ENCODE assay signal across 9 cellular contexts in the genomic region with DNA sequence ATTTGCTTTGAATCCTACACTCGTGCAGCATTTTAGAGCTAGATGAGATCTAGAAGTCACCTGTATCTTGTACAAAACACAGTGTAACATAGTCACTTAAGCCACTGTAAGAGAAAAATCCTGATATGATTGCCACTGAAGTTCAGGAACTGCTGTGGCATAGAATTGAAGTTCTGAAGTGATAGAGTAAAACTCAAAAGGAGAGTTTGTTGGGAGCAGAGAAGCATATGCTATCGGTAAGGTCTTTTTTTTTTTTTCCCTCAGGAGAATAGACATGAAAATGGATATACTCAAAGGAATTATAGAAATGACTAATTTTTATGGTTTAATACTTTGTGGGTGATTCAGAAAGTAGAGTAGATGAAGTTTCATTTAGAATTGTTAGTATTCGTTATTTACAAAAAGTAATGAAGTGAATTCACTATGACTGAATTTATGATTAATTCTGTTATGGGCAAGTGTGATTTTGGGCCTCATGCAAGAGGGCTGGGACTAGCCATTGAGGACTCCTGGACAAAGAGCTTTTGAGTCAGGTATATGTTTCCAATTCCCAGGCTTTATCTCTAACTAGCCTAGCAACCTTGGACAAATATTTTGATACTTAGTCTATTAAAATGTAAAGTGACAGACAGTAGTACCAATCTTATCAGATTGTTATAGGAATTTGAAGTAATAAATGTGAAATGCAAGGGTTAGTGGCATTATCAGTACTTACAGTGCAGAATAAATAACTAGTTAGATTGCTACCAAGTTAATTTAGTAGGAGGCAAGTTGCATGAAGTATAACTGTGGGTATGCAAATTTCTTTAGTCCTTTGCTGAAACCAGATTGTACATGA. TPM values are rescaled to one million over a fixed set of nuclear protein-coding genes. Genes with fewer than 3 reads are reported as not detected.
DNase-seq lines count a peak whose midpoint lies in the region; ATAC-seq, FAIRE-seq and TF ChIP-seq lines count a peak whose summit lies in the region.
"Had no signal": no experiment of that assay in that cellular context is flagged by ENCODE, and none has a peak within 500 bp of the region (broad histone marks: within the 10 kb centered on the region; RNA-seq: fewer than 3 reads in every experiment).

No MANE protein-coding gene starts in this region.

- ATAC-seq in pancreas, result peak; percentile 12 to 38 (median 32)
- ATAC-seq in HG03196 (IDR thresholded peaks at IDR 0.05; ENCODE audit: unreplicated experiment), result no peak

- no peak for FAIRE-seq in pancreas (lab: Jason Lieb, UNC)

- DNase-seq in EL (peak; percentile 30), MM.1S (no peak), dorsolateral prefrontal cortex (no peak), pancreas (no peak), GDM1 (lab: John Stamatoyannopoulos, UW) (no peak), NCI-H1092 treated with DMSO at 0.1 percent for 48 hours (lab: John Stamatoyannopoulos, UW) (no peak), NCI-H1092 (lab: John Stamatoyannopoulos, UW) (no peak)
- DNase-seq: activated naive CD8-positive, alpha-beta T cell treated with anti-CD3 and anti-CD28 coated beads, Interleukin-2, amount 10 ng/mL, durations not matched to agents 7 days and 5 days had no signal

- no peak overlapping the region for H2AFZ ChIP-seq in MM.1S (ENCODE audit: low read length)

- no peaks in the 10 kb centered on the region for H3K36me3 ChIP-seq in MM.1S (replicated peaks; ENCODE audit: insufficient read depth, low read length)
- H3K36me3 ChIP-seq in pancreas, result peaks cover 0 to 2% (median 0%) of the 10 kb centered on the region in 3 donors

- H3F3A ChIP-seq in MM.1S (ENCODE audit: insufficient read depth, low read length), result peaks cover 6% of the 10 kb centered on the region; the same call in 1 of the 2 replicates

- no peaks in the 10 kb centered on the region for H3K9me2 ChIP-seq in MM.1S (replicated peaks; ENCODE audit: insufficient read depth, low read length)

- H4K20me1 ChIP-seq in MM.1S (ENCODE audit: insufficient read depth, low read length), result peaks cover 18% of the 10 kb centered on the region; the same call in 1 of the 2 replicates

- 13 to 15% methylated on average over 3 of the region's 3 CpGs for WGBS in pancreas, 2 donors

- H3K27me3 ChIP-seq in MM.1S (replicated peaks; ENCODE audit: insufficient read depth, low read length) (no peaks in the 10 kb centered on the region), dorsolateral prefrontal cortex (no peaks in the 10 kb centered on the region), pancreas (no peaks in the 10 kb centered on the region)

- H3K79me2 ChIP-seq in MM.1S (ENCODE audit: low read length), result peaks cover 87% of the 10 kb centered on the region

- TF ChIP-seq CTCF in MM.1S (IDR thresholded peaks at IDR 0.05; ENCODE audit: low read length) (no peak), dorsolateral prefrontal cortex (IDR thresholded peaks at IDR 0.05 in 54 of 56, conservative IDR thresholded peaks at IDR 0.05 in 2 of 56; ENCODE audit: low read depth in 1 of 56, partially characterized antibody in 56 of 56) (no peak), pancreas (IDR thresholded peaks at IDR 0.05) (no peak)

- H3K4me1 ChIP-seq in MM.1S (ENCODE audit: low read length) (0 out of 2 replicates have a peak, but pooled peaks cover 15% of the 10 kb centered on the region), pancreas (peaks cover 25 to 39% (median 38%) of the 10 kb centered on the region in 3 donors)

- H3K9me3 ChIP-seq in MM.1S (replicated peaks; ENCODE audit: insufficient read depth, low read length) (no peaks in the 10 kb centered on the region), pancreas (no peaks in the 10 kb centered on the region)

- H3K4me3 ChIP-seq in MM.1S (ENCODE audit: low read length) (peak overlapping the region; percentile 3), dorsolateral prefrontal cortex (peak overlapping the region in 33 of 59 donors; percentile 0 to 95 (median 84)), pancreas (peak overlapping the region in 2 of 4 donors; percentile 75 to 87)

- peak overlapping the region; percentile 0; the same call in 1 of the 2 replicates for H3K9ac ChIP-seq in MM.1S (ENCODE audit: low read length)

- H3K27ac ChIP-seq in MM.1S (ENCODE audit: low read length) (peak overlapping the region; percentile 1; the same call in 1 of the 2 replicates), dorsolateral prefrontal cortex (peak overlapping the region in 33 of 59 donors; percentile 2 to 97 (median 91)), pancreas (peak overlapping the region in 3 of 4 donors; percentile 5 to 96 (median 95))

- intact Hi-C loops in dorsolateral prefrontal cortex (cut with DNase I) (no loop called here), pancreas (cut with DNase I) (no loop called here)

- peak overlapping the region; percentile 73 for H3K4me2 ChIP-seq in MM.1S (ENCODE audit: low read depth, low read length)

RNA-seq across cellular contexts. Expression of a gene that starts 3.1 kb away (rescaled TPM):
- total RNA-seq in dorsolateral prefrontal cortex (10 to 100 TPM; 28.8 to 79.4 (median 48.0) TPM), pancreas (10 to 100 TPM; 18.3 to 36.4 (median 24.8) TPM)
- polyA plus RNA-seq in pancreas, result 10 to 100 TPM; 20.4 to 34.9 TPM

Comparison
In these comparisons a context has a peak if more than half of its experiments do, and no peak if none do; other contexts are left out.
1. H3K27ac ChIP-seq: peak in every context shown above with its lines; median percentile 95 in pancreas; 91 in dorsolateral prefrontal cortex; 1 in MM.1S.